ENCODE assay signal across 8 cellular contexts in genomic region chr7:123533929-123534382, GRCh38. TPM values are rescaled to one million over a fixed set of nuclear protein-coding genes. Genes with fewer than 3 reads are reported as not detected.
DNase-seq lines count a peak whose midpoint lies in the region; ATAC-seq and TF ChIP-seq lines count a peak whose summit lies in the region.

No MANE protein-coding gene starts in this region.

- peak; percentile 9 for ATAC-seq in GM19372 (IDR thresholded peaks at IDR 0.05; ENCODE audit: low read depth, unreplicated experiment)
- peak; percentile 0 for ATAC-seq in HG03439 (IDR thresholded peaks at IDR 0.05; ENCODE audit: unreplicated experiment)

- intact Hi-C loops in CD14-positive monocyte (cut with micrococcal nuclease), result no loop called here

- no peak for DNase-seq in CD14-positive monocyte (ENCODE audit: low spot score)
- DNase-seq in activated naive CD4-positive, alpha-beta T cell treated with anti-CD3 and anti-CD28 coated beads, Interleukin-2, amount 50 U/mL, for 16 hours, result peak; percentile 20
- DNase-seq in immature natural killer cell, result no peak
- DNase-seq in NCI-H146 treated with DMSO at 0.1 percent for 48 hours (lab: John Stamatoyannopoulos, UW; ENCODE audit: unreplicated experiment), result no peak
- DNase-seq in KBM-7, result no peak

- H3K27me3 Mint-ChIP-seq in CD14-positive monocyte (ENCODE audit: low read depth in 3 of 3), result peaks cover 37 to 43% (median 37%) of the 10 kb centered on the region in 3 donors
- H3K27me3 Mint-ChIP-seq in immature natural killer cell (ENCODE audit: low read depth in 3 of 3), result peaks cover 9 to 14% (median 12%) of the 10 kb centered on the region in 3 donors

- no peaks in the 10 kb centered on the region for H3K9me3 ChIP-seq in thymus (ENCODE audit: control insufficient read depth)

- peak overlapping the region; percentile 68 for H3K4me3 ChIP-seq in thymus (ENCODE audit: low read length)

- 7% methylated on average over 9 of the region's 9 CpGs for WGBS in thymus

- H3K4me1 Mint-ChIP-seq in CD14-positive monocyte, result peaks cover 20% of the 10 kb centered on the region
- H3K4me1 Mint-ChIP-seq in immature natural killer cell, result peaks cover 24 to 34% of the 10 kb centered on the region in 2 donors

- H3K4me3 Mint-ChIP-seq in CD14-positive monocyte (peak overlapping the region; percentile 91 to 97), immature natural killer cell (peak overlapping the region; percentile 86 to 97 (median 91))

- peaks cover 2 to 4% of the 10 kb centered on the region in 2 donors for H3K36me3 Mint-ChIP-seq in CD14-positive monocyte
- H3K36me3 Mint-ChIP-seq in immature natural killer cell, result no peaks in the 10 kb centered on the region

- H3K36me3 ChIP-seq in thymus (ENCODE audit: control insufficient read depth, insufficient read depth), result no peaks in the 10 kb centered on the region

- TF ChIP-seq CTCF in CD14-positive monocyte (IDR thresholded peaks at IDR 0.05), result no peak

- H3K9me3 Mint-ChIP-seq in CD14-positive monocyte (peaks cover 0 to 7% (median 0%) of the 10 kb centered on the region in 7 donors), immature natural killer cell (no peaks in the 10 kb centered on the region)

- in situ Hi-C loops in KBM-7 (cut with MboI; ENCODE audit: low pct_unique_long_range_greater_than_20kb, low sequenced_read_pairs), result no loop called here

- no peak overlapping the region for H3K27ac ChIP-seq in thymus (ENCODE audit: low read depth)

- H3K27ac Mint-ChIP-seq in CD14-positive monocyte (peak overlapping the region in 4 of 7 donors; percentile 27 to 83 (median 38)), immature natural killer cell (peak overlapping the region; percentile 73 to 94 (median 82))

- peaks cover 5% of the 10 kb centered on the region for H3K4me1 ChIP-seq in thymus (ENCODE audit: control insufficient read depth, insufficient read depth, low read length)

- H3K27me3 ChIP-seq in thymus (ENCODE audit: control insufficient read depth, insufficient read depth), result peaks cover 14% of the 10 kb centered on the region

RNA-seq across cellular contexts. Expression of gene IQUB, which starts 0.4 kb away (rescaled TPM):
- polyA plus RNA-seq in CD14-positive monocyte (not detected), immature natural killer cell (not detected), thymus (0.32 TPM)

RNA-seq across cellular contexts. Expression of gene NDUFA5, which starts 23.7 kb away (rescaled TPM):
- polyA plus RNA-seq in CD14-positive monocyte, result 10 to 100 TPM; 37.3 to 49.2 TPM
- 10 to 100 TPM; 80.9 to 99.4 (median 89.2) TPM for polyA plus RNA-seq in immature natural killer cell
- polyA plus RNA-seq in thymus, result 146 TPM
